In genomic region chr10:11783558-11783865, GRCh38 we compare ENCODE assay signal across 2 cellular contexts.
TF ChIP-seq lines count a peak whose summit lies in the region.

No MANE protein-coding gene starts in this region.

TF ChIP-seq in HepG2, 621 proteins besides CTCF, POLR2A, EP300 and RAD21:
- TF ChIP-seq NFE2 (CRISPR knock-in tag; IDR thresholded peaks at IDR 0.05) (no peak), ATF7-NPFF (CRISPR knock-in tag; IDR thresholded peaks at IDR 0.05; ENCODE audit: low read depth) (no peak), ZNF276 (CRISPR knock-in tag; IDR thresholded peaks at IDR 0.05; ENCODE audit: low read depth) (no peak), RNF2 (conservative IDR thresholded peaks at IDR 0.05; ENCODE audit: low read depth) (no peak)

TF ChIP-seq in H1, 55 proteins besides CTCF, POLR2A, EP300 and RAD21:
- TF ChIP-seq JUND (IDR thresholded peaks at IDR 0.05; ENCODE audit: low read length) (no peak), NANOG (IDR thresholded peaks at IDR 0.05; ENCODE audit: insufficient read depth, low read depth, low read length, poor library complexity, severe bottlenecking) (no peak), ATF2 (IDR thresholded peaks at IDR 0.05; ENCODE audit: low read length) (no peak), RBBP5 (IDR thresholded peaks at IDR 0.05; ENCODE audit: borderline replicate concordance, low read depth, low read length) (no peak), BACH1 (IDR thresholded peaks at IDR 0.05; ENCODE audit: low read length) (no peak), TCF12 (IDR thresholded peaks at IDR 0.05; ENCODE audit: low read depth, low read length) (no peak), CEBPB (IDR thresholded peaks at IDR 0.05; ENCODE audit: low read depth, low read length) (no peak)
